ENCODE assay signal across 5 cellular contexts in the genomic region with DNA sequence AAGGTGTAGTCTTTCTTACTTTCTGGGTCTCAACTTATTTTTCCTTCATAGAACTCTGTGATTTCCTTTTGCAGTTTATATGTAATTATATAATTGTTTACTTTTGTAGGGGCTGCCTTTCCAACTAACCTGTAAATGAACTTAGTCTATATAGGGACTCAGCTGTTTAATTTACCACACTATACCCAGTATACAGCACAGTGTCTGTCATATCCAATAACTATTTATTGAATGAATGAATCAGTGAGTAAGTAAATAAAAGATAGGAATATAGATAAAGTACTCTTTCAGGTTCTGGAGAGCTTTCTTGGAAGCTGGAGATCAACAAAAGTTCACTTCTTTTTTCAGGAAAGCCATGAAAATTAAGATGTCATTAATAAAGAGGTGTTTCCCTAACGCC.
"Had no signal": no experiment of that assay in that cellular context is flagged by ENCODE, and none has a peak within 500 bp of the region (broad histone marks: within the 10 kb centered on the region; RNA-seq: fewer than 3 reads in every experiment).

No MANE protein-coding gene starts in this region.

- H3K27ac ChIP-seq: HL-60 had no signal

- DNase-seq: IMR-90 had no signal

- H3K36me3 Mint-ChIP-seq: IgD-negative memory B cell had no signal

- H3K27me3 Mint-ChIP-seq: IgD-negative memory B cell had no signal

- ATAC-seq: HepG2, K562 had no signal

- H3K4me3 Mint-ChIP-seq: IgD-negative memory B cell had no signal

- H3K4me3 ChIP-seq: K562 had no signal
